ENCODE assay signal across 26 cellular contexts in the genomic region with DNA sequence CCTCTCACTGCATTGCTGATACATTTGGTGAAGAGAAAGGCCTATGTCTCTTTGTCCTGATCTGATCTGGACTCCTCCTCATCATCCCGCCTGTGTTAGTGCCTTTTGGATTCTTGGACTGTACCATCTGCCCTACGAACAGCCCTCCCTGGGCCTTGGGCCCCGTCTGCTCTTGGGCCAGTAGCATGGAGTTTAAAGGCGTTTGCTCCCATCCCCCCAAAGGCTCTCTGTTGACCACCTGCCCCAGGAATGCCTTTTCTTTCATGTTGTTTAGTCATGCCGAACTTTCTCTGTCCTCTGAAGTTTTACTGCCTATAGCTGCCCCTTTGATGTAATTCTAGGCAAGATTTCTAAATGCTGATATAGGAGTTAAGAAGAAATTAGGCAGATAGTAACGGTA. TPM values are rescaled to one million over a fixed set of nuclear protein-coding genes. Genes with fewer than 3 reads are reported as not detected.
DNase-seq lines count a peak whose midpoint lies in the region; ATAC-seq and TF ChIP-seq lines count a peak whose summit lies in the region.
"Had no signal": no experiment of that assay in that cellular context is flagged by ENCODE, and none has a peak within 500 bp of the region (broad histone marks: within the 10 kb centered on the region; RNA-seq: fewer than 3 reads in every experiment).

No MANE protein-coding gene starts in this region.

- intact Hi-C loops in CD14-positive monocyte (cut with micrococcal nuclease), result no loop called here

- H3K9ac ChIP-seq in HUES64 (ENCODE audit: low read depth, low read length), result no peak overlapping the region

- DNase-seq in glutamatergic neuron, result no peak
- DNase-seq in neural crest cell (ENCODE audit: low read depth, low spot score), result no peak
- no peak for DNase-seq in type B pancreatic cell (ENCODE audit: extremely low spot score, unreplicated experiment)
- DNase-seq in NCI-H748 treated with DMSO at 0.1 percent for 48 hours (lab: John Stamatoyannopoulos, UW), result no peak
- DNase-seq in stimulated activated naive CD8-positive, alpha-beta T cell treated with anti-CD3 and anti-CD28 coated beads, Interleukin-15, amount 100 ng/mL, for 72 hours, result no peak
- no peak for DNase-seq in CD14-positive monocyte (ENCODE audit: low spot score)
- DNase-seq: activated CD4-positive, alpha-beta memory T cell treated with anti-CD3 and anti-CD28 coated beads for 36 hours; activated CD4-positive, alpha-beta T cell treated with anti-CD3 and anti-CD28 coated beads for 1 hour; activated CD8-positive, alpha-beta memory T cell treated with anti-CD3 and anti-CD28 coated beads, Interleukin-2, amount 50 U/mL, for 4 hours; activated naive CD4-positive, alpha-beta T cell treated with anti-CD3 and anti-CD28 coated beads, Interleukin-2, amount 10 ng/mL, durations not matched to agents 7 days and 5 days; amygdala; DMS153; hypothalamus; Kasumi-1; left ventricle myocardium inferior; naive B cell; NCI-H1436; NCI-H2081 treated with DMSO at 0.1 percent for 48 hours; Peyer's patch; SIG-M5; stimulated activated CD4-positive, alpha-beta T cell treated with anti-CD3 and anti-CD28 coated beads, Interleukin-1b, Interleukin-23, amount 100 ng/mL, for 48 hours; thyroid gland had no signal

- H3K36me3 ChIP-seq in HUES64 (ENCODE audit: insufficient read depth, low read length), result no peaks in the 10 kb centered on the region
- H3K36me3 ChIP-seq: breast epithelium, left ventricle myocardium inferior, Peyer's patch, thyroid gland had no signal

- WGBS in HUES64, result 38% methylated on average over 6 of the region's 6 CpGs

- peaks cover 43% of the 10 kb centered on the region for H3K4me1 ChIP-seq in HUES64 (ENCODE audit: insufficient read depth, low read length)
- H3K4me1 ChIP-seq: Peyer's patch had no signal

- peaks cover 16% of the 10 kb centered on the region for H3K9me3 Mint-ChIP-seq in glutamatergic neuron (ENCODE audit: unreplicated experiment)
- no peaks in the 10 kb centered on the region for H3K9me3 Mint-ChIP-seq in neural crest cell
- no peaks in the 10 kb centered on the region for H3K9me3 Mint-ChIP-seq in type B pancreatic cell
- H3K9me3 Mint-ChIP-seq in stimulated activated naive CD8-positive, alpha-beta T cell treated with anti-CD3 and anti-CD28 coated beads, Interleukin-15, amount 100 ng/mL, for 72 hours, result peaks cover 1 to 4% of the 10 kb centered on the region in 2 donors
- H3K9me3 Mint-ChIP-seq in CD14-positive monocyte, result peaks cover 0 to 7% (median 1%) of the 10 kb centered on the region in 7 donors

- H3K4me3 Mint-ChIP-seq in glutamatergic neuron (ENCODE audit: unreplicated experiment), result no peak overlapping the region
- H3K4me3 Mint-ChIP-seq in neural crest cell, result peak overlapping the region; percentile 66
- no peak overlapping the region for H3K4me3 Mint-ChIP-seq in type B pancreatic cell
- H3K4me3 Mint-ChIP-seq in stimulated activated naive CD8-positive, alpha-beta T cell treated with anti-CD3 and anti-CD28 coated beads, Interleukin-15, amount 100 ng/mL, for 72 hours, result no peak overlapping the region
- H3K4me3 Mint-ChIP-seq in CD14-positive monocyte, result no peak overlapping the region
- H3K4me3 Mint-ChIP-seq: activated CD4-positive, alpha-beta memory T cell treated with anti-CD3 and anti-CD28 coated beads for 36 hours; activated naive CD4-positive, alpha-beta T cell treated with anti-CD3 and anti-CD28 coated beads, Interleukin-2, amount 10 ng/mL, durations not matched to agents 7 days and 5 days; naive B cell; T-helper 2 cell treated with Interferon-gamma antibody and Interleukin-4, amounts not matched to agents 5 μg/mL and 100 μg/mL, for 36 hours had no signal

- peak overlapping the region; percentile 89 for H3K27ac Mint-ChIP-seq in glutamatergic neuron (ENCODE audit: unreplicated experiment)
- peak overlapping the region; percentile 99 for H3K27ac Mint-ChIP-seq in neural crest cell (ENCODE audit: unreplicated experiment)
- peak overlapping the region; percentile 67 for H3K27ac Mint-ChIP-seq in type B pancreatic cell
- H3K27ac Mint-ChIP-seq in stimulated activated naive CD8-positive, alpha-beta T cell treated with anti-CD3 and anti-CD28 coated beads, Interleukin-15, amount 100 ng/mL, for 72 hours, result no peak overlapping the region
- H3K27ac Mint-ChIP-seq in CD14-positive monocyte, result peak overlapping the region in 2 of 7 donors; percentile 3 to 79
- H3K27ac Mint-ChIP-seq: activated CD4-positive, alpha-beta memory T cell treated with anti-CD3 and anti-CD28 coated beads for 36 hours; activated naive CD4-positive, alpha-beta T cell treated with anti-CD3 and anti-CD28 coated beads, Interleukin-2, amount 10 ng/mL, durations not matched to agents 7 days and 5 days; naive B cell had no signal

- 0 out of 2 replicates have a peak, but pooled peaks cover 1% of the 10 kb centered on the region for H3K9me3 ChIP-seq in HUES64 (ENCODE audit: insufficient read depth, low read depth, low read length)
- H3K9me3 ChIP-seq: breast epithelium, left ventricle myocardium inferior, Peyer's patch, thyroid gland had no signal

- H3K27me3 Mint-ChIP-seq in glutamatergic neuron (ENCODE audit: unreplicated experiment), result no peaks in the 10 kb centered on the region
- H3K27me3 Mint-ChIP-seq in neural crest cell (ENCODE audit: low read depth), result no peaks in the 10 kb centered on the region
- no peaks in the 10 kb centered on the region for H3K27me3 Mint-ChIP-seq in type B pancreatic cell
- no peaks in the 10 kb centered on the region for H3K27me3 Mint-ChIP-seq in stimulated activated naive CD8-positive, alpha-beta T cell treated with anti-CD3 and anti-CD28 coated beads, Interleukin-15, amount 100 ng/mL, for 72 hours
- H3K27me3 Mint-ChIP-seq in CD14-positive monocyte (ENCODE audit: low read depth in 3 of 3), result peaks cover 4 to 14% (median 5%) of the 10 kb centered on the region in 3 donors
- H3K27me3 Mint-ChIP-seq: activated CD4-positive, alpha-beta memory T cell treated with anti-CD3 and anti-CD28 coated beads for 36 hours; activated naive CD4-positive, alpha-beta T cell treated with anti-CD3 and anti-CD28 coated beads, Interleukin-2, amount 10 ng/mL, durations not matched to agents 7 days and 5 days had no signal

- H3K4me1 Mint-ChIP-seq in glutamatergic neuron (ENCODE audit: low read depth, unreplicated experiment), result peaks cover 51% of the 10 kb centered on the region
- H3K4me1 Mint-ChIP-seq in neural crest cell, result peaks cover 74% of the 10 kb centered on the region
- peaks cover 46% of the 10 kb centered on the region for H3K4me1 Mint-ChIP-seq in type B pancreatic cell (ENCODE audit: unreplicated experiment)
- H3K4me1 Mint-ChIP-seq in stimulated activated naive CD8-positive, alpha-beta T cell treated with anti-CD3 and anti-CD28 coated beads, Interleukin-15, amount 100 ng/mL, for 72 hours, result peaks cover 29% of the 10 kb centered on the region
- H3K4me1 Mint-ChIP-seq in CD14-positive monocyte, result peaks cover 16% of the 10 kb centered on the region

- H3K27ac ChIP-seq in HUES64 (ENCODE audit: low read depth, low read length), result 0 out of 2 replicates have a peak overlapping the region, but pooled peaks have one; percentile 17
- H3K27ac ChIP-seq: breast epithelium, left ventricle myocardium inferior, Peyer's patch, skin epidermis, thyroid gland had no signal

- H3K4me3 ChIP-seq in HUES64 (ENCODE audit: low read length), result no peak overlapping the region
- H3K4me3 ChIP-seq: breast epithelium, left ventricle myocardium inferior, Peyer's patch, skin epidermis, thyroid gland had no signal

- no peak for ATAC-seq in stimulated activated naive CD8-positive, alpha-beta T cell treated with anti-CD3 and anti-CD28 coated beads, Interleukin-15, amount 100 ng/mL, for 72 hours

- TF ChIP-seq CTCF in glutamatergic neuron (IDR thresholded peaks at IDR 0.05; ENCODE audit: partially characterized antibody, unreplicated experiment), result no peak
- TF ChIP-seq CTCF in neural crest cell (conservative IDR thresholded peaks at IDR 0.05), result no peak
- TF ChIP-seq CTCF in type B pancreatic cell (conservative IDR thresholded peaks at IDR 0.05), result no peak
- TF ChIP-seq CTCF in CD14-positive monocyte (IDR thresholded peaks at IDR 0.05), result no peak

- no peaks in the 10 kb centered on the region for H3K36me3 Mint-ChIP-seq in glutamatergic neuron (ENCODE audit: unreplicated experiment)
- peaks cover 1% of the 10 kb centered on the region for H3K36me3 Mint-ChIP-seq in neural crest cell (ENCODE audit: low read depth)
- H3K36me3 Mint-ChIP-seq in type B pancreatic cell, result peaks cover 7% of the 10 kb centered on the region
- H3K36me3 Mint-ChIP-seq in CD14-positive monocyte, result peaks cover 0 to 3% of the 10 kb centered on the region in 2 donors

- H3K27me3 ChIP-seq in HUES64 (ENCODE audit: insufficient read depth, low read length), result no peaks in the 10 kb centered on the region
- H3K27me3 ChIP-seq: breast epithelium, Peyer's patch, thyroid gland had no signal

RNA-seq across cellular contexts. Expression of a gene that starts 30.9 kb away (rescaled TPM):
- polyA plus RNA-seq in HUES64 (2013, experiment 1 of 2), result 10.2 TPM
- 10.7 TPM for polyA plus RNA-seq in HUES64 (2013, experiment 2 of 2)
- 44.8 TPM for total RNA-seq in glutamatergic neuron (ENCODE audit: unreplicated experiment)
- 29.5 and 30.8 TPM in 2 replicates for total RNA-seq in neural crest cell
- total RNA-seq in type B pancreatic cell (ENCODE audit: low replicate concordance), result 28.5 and 30.3 TPM in 2 replicates
- polyA plus RNA-seq in CD14-positive monocyte, result 1 to 10 TPM; 4.7 to 5.0 TPM

Comparison
In these comparisons a context has a peak if more than half of its experiments do, and no peak if none do; other contexts are left out.
1. H3K27ac Mint-ChIP-seq: peak in glutamatergic neuron (single experiment), neural crest cell (single experiment) and type B pancreatic cell (single experiment); none in stimulated activated naive CD8-positive, alpha-beta T cell treated with anti-CD3 and anti-CD28 coated beads, Interleukin-15, amount 100 ng/mL, for 72 hours (0 of 2).